ENCODE assay signal across 16 cellular contexts in genomic region chr2:36420569-36421164, GRCh38.
"Had no signal": no experiment of that assay in that cellular context is flagged by ENCODE, and none has a peak within 500 bp of the region (broad histone marks: within the 10 kb centered on the region; RNA-seq: fewer than 3 reads in every experiment).

No MANE protein-coding gene starts in this region.

- H3K36me3 ChIP-seq: left lung, pancreas, tibial nerve had no signal

- H3K4me1 Mint-ChIP-seq: activated naive CD8-positive, alpha-beta T cell treated with anti-CD3 and anti-CD28 coated beads, Interleukin-2, amount 10 ng/mL, durations not matched to agents 7 days and 5 days; memory B cell had no signal

- H3K4me3 Mint-ChIP-seq: activated CD4-positive, alpha-beta memory T cell treated with anti-CD3 and anti-CD28 coated beads for 36 hours; activated naive CD8-positive, alpha-beta T cell treated with anti-CD3 and anti-CD28 coated beads, Interleukin-2, amount 10 ng/mL, durations not matched to agents 7 days and 5 days; memory B cell; nephron progenitor cell; stimulated activated effector memory CD8-positive, alpha-beta T cell treated with anti-CD3 and anti-CD28 coated beads, Interleukin-12 subunit alpha, Interleukin-12 subunit beta, amount 100 ng/mL, for 72 hours had no signal

- DNase-seq: activated CD4-positive, alpha-beta memory T cell treated with anti-CD3 and anti-CD28 coated beads for 36 hours; activated CD4-positive, alpha-beta T cell treated with anti-CD3 and anti-CD28 coated beads for 1 hour; activated gamma-delta T cell; activated naive CD8-positive, alpha-beta T cell treated with anti-CD3 and anti-CD28 coated beads, Interleukin-2, amount 10 ng/mL, durations not matched to agents 7 days and 5 days; activated T-cell treated with anti-CD3 and anti-CD28 coated beads, Interleukin-2, amount 50 U/mL, for 48 hours; anterior cingulate cortex; heart right ventricle; islet precursor cell; left lung; nephron progenitor cell; pancreas; retina had no signal

- H3K27ac ChIP-seq: left lung, pancreas, tibial nerve had no signal

- H3K4me2 ChIP-seq: smooth muscle cell had no signal

- H3K36me3 Mint-ChIP-seq: activated CD4-positive, alpha-beta memory T cell treated with anti-CD3 and anti-CD28 coated beads for 36 hours; activated naive CD8-positive, alpha-beta T cell treated with anti-CD3 and anti-CD28 coated beads, Interleukin-2, amount 10 ng/mL, durations not matched to agents 7 days and 5 days; memory B cell; stimulated activated effector memory CD8-positive, alpha-beta T cell treated with anti-CD3 and anti-CD28 coated beads, Interleukin-12 subunit alpha, Interleukin-12 subunit beta, amount 100 ng/mL, for 72 hours had no signal

- H3K27me3 Mint-ChIP-seq: activated CD4-positive, alpha-beta memory T cell treated with anti-CD3 and anti-CD28 coated beads for 36 hours; activated naive CD8-positive, alpha-beta T cell treated with anti-CD3 and anti-CD28 coated beads, Interleukin-2, amount 10 ng/mL, durations not matched to agents 7 days and 5 days had no signal

- H3K27me3 ChIP-seq: heart right ventricle, left lung, pancreas, tibial nerve had no signal

- ATAC-seq: heart right ventricle; left lung; pancreas; stimulated activated effector memory CD8-positive, alpha-beta T cell treated with anti-CD3 and anti-CD28 coated beads, Interleukin-12 subunit alpha, Interleukin-12 subunit beta, amount 100 ng/mL, for 72 hours had no signal

- H3K9me3 Mint-ChIP-seq: activated CD4-positive, alpha-beta memory T cell treated with anti-CD3 and anti-CD28 coated beads for 36 hours; activated naive CD8-positive, alpha-beta T cell treated with anti-CD3 and anti-CD28 coated beads, Interleukin-2, amount 10 ng/mL, durations not matched to agents 7 days and 5 days; memory B cell; nephron progenitor cell; stimulated activated effector memory CD8-positive, alpha-beta T cell treated with anti-CD3 and anti-CD28 coated beads, Interleukin-12 subunit alpha, Interleukin-12 subunit beta, amount 100 ng/mL, for 72 hours had no signal

- H3K27ac Mint-ChIP-seq: activated CD4-positive, alpha-beta memory T cell treated with anti-CD3 and anti-CD28 coated beads for 36 hours; activated naive CD8-positive, alpha-beta T cell treated with anti-CD3 and anti-CD28 coated beads, Interleukin-2, amount 10 ng/mL, durations not matched to agents 7 days and 5 days; memory B cell; nephron progenitor cell; stimulated activated effector memory CD8-positive, alpha-beta T cell treated with anti-CD3 and anti-CD28 coated beads, Interleukin-12 subunit alpha, Interleukin-12 subunit beta, amount 100 ng/mL, for 72 hours had no signal

- H3K4me3 ChIP-seq: heart right ventricle, left lung, pancreas, smooth muscle cell, tibial nerve had no signal

- H3K9me3 ChIP-seq: heart right ventricle, left lung, pancreas, tibial nerve had no signal
